In genomic region chr5:95005811-95006210, GRCh38 we compare ENCODE assay signal across 3 cellular contexts.
"Had no signal": no experiment of that assay in that cellular context is flagged by ENCODE, and none has a peak within 500 bp of the region (broad histone marks: within the 10 kb centered on the region; RNA-seq: fewer than 3 reads in every experiment).

No MANE protein-coding gene starts in this region.

- DNase-seq: GDM1, GF-D8 had no signal

- ATAC-seq: GM12878 had no signal
